Comparison of ENCODE assay signal across 24 cellular contexts in the genomic region with DNA sequence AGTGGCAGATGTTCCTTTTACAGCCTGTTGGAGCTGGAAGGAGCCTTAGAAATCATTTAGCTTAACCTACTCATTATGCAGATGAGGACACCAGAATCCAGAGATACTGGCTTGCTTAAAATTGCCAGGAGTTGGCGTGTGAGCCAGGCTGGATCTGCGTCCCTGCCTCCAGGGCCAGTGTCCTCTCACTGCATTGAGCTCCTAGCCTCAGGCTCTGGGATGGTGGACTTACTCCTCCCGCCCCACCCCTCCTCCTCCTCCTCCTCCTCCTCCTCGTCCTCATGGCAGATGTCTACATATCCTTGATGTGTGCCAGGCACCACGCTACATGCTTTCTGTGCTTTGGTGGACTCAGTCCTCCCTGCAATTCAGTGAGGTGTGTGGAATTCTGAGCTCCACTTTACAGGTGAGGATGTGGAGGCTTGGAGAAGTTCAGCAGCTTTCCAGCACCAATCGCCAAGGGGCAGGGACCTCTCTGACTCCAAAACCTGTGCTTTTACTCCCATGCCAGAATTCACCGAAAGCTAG. TPM values are rescaled to one million over a fixed set of nuclear protein-coding genes. Genes with fewer than 3 reads are reported as not detected.
"Had no signal": no experiment of that assay in that cellular context is flagged by ENCODE, and none has a peak within 500 bp of the region (broad histone marks: within the 10 kb centered on the region; RNA-seq: fewer than 3 reads in every experiment).

No MANE protein-coding gene starts in this region.

- H3K27ac Mint-ChIP-seq: natural killer cell treated with Interleukin-12 subunit alpha and Interleukin-12 subunit beta and Interleukin-15 and Interleukin-18, amount 100 ng/mL, for 72 hours; neural progenitor cell; stimulated activated memory B cell treated with anti-CD40 and anti-IgM and Interleukin-4, amounts not matched to agents 10 μg/mL and 1 μg/mL and 100 μg/mL, for 72 hours; stimulated activated naive CD8-positive, alpha-beta T cell treated with anti-CD3 and anti-CD28 coated beads, Interleukin-15, Interleukin-2, amounts not matched to agents 100 ng/mL and 50 ng/mL, for 24 hours had no signal

- H3K4me1 Mint-ChIP-seq: stimulated activated memory B cell treated with anti-CD40 and anti-IgM and Interleukin-4, amounts not matched to agents 10 μg/mL and 1 μg/mL and 100 μg/mL, for 72 hours had no signal

- H3K9me3 Mint-ChIP-seq: natural killer cell treated with Interleukin-12 subunit alpha and Interleukin-12 subunit beta and Interleukin-15 and Interleukin-18, amount 100 ng/mL, for 72 hours; neural progenitor cell; stimulated activated memory B cell treated with anti-CD40 and anti-IgM and Interleukin-4, amounts not matched to agents 10 μg/mL and 1 μg/mL and 100 μg/mL, for 72 hours; stimulated activated naive CD8-positive, alpha-beta T cell treated with anti-CD3 and anti-CD28 coated beads, Interleukin-15, Interleukin-2, amounts not matched to agents 100 ng/mL and 50 ng/mL, for 24 hours had no signal

- DNase-seq: cortex of kidney; dorsolateral prefrontal cortex; effector memory CD4-positive, alpha-beta T cell; gastrocnemius medialis; heart right ventricle; hypothalamus; kidney; left cardiac atrium; left ventricle myocardium superior; mesenchymal stem cell; midbrain; occipital lobe; psoas muscle; retina; spleen; stimulated activated CD4-positive, alpha-beta T cell treated with anti-CD3 and anti-CD28 coated beads, Interleukin-15, amount 100 ng/mL, for 24 hours; stimulated activated CD4-positive, alpha-beta T cell treated with anti-CD3 and anti-CD28 coated beads, Interleukin-1b, Interleukin-23, amount 100 ng/mL, for 48 hours; stimulated activated CD4-positive, alpha-beta T cell treated with anti-CD3 and anti-CD28 coated beads, Interleukin-4, amount 100 ng/mL, for 24 hours had no signal

- ATAC-seq: gastrocnemius medialis; heart right ventricle; left cardiac atrium; left ventricle myocardium superior; natural killer cell treated with Interleukin-12 subunit alpha and Interleukin-12 subunit beta and Interleukin-15 and Interleukin-18, amount 100 ng/mL, for 72 hours; psoas muscle; sciatic nerve; stimulated activated memory B cell treated with anti-CD40 and anti-IgM and Interleukin-4, amounts not matched to agents 10 μg/mL and 1 μg/mL and 100 μg/mL, for 72 hours had no signal

- H3K36me3 Mint-ChIP-seq: natural killer cell treated with Interleukin-12 subunit alpha and Interleukin-12 subunit beta and Interleukin-15 and Interleukin-18, amount 100 ng/mL, for 72 hours; stimulated activated memory B cell treated with anti-CD40 and anti-IgM and Interleukin-4, amounts not matched to agents 10 μg/mL and 1 μg/mL and 100 μg/mL, for 72 hours had no signal

- H3K27me3 Mint-ChIP-seq: stimulated activated naive CD8-positive, alpha-beta T cell treated with anti-CD3 and anti-CD28 coated beads, Interleukin-15, Interleukin-2, amounts not matched to agents 100 ng/mL and 50 ng/mL, for 24 hours had no signal

- H3K4me3 Mint-ChIP-seq: natural killer cell treated with Interleukin-12 subunit alpha and Interleukin-12 subunit beta and Interleukin-15 and Interleukin-18, amount 100 ng/mL, for 72 hours; neural progenitor cell; stimulated activated memory B cell treated with anti-CD40 and anti-IgM and Interleukin-4, amounts not matched to agents 10 μg/mL and 1 μg/mL and 100 μg/mL, for 72 hours; stimulated activated naive CD8-positive, alpha-beta T cell treated with anti-CD3 and anti-CD28 coated beads, Interleukin-15, Interleukin-2, amounts not matched to agents 100 ng/mL and 50 ng/mL, for 24 hours had no signal

RNA-seq across cellular contexts. Expression of a gene that starts 24.1 kb away (rescaled TPM):
- total RNA-seq: natural killer cell treated with Interleukin-12 subunit alpha and Interleukin-12 subunit beta and Interleukin-15 and Interleukin-18, amount 100 ng/mL, for 72 hours had no signal

RNA-seq across cellular contexts. Expression of a gene that starts 44.1 kb away (rescaled TPM):
- total RNA-seq: fibroblast of villous mesenchyme; natural killer cell treated with Interleukin-12 subunit alpha and Interleukin-12 subunit beta and Interleukin-15 and Interleukin-18, amount 100 ng/mL, for 72 hours had no signal
